In genomic region chr14:67816326-67817009, GRCh38 we compare ENCODE assay signal across 8 cellular contexts. TPM values are rescaled to one million over a fixed set of nuclear protein-coding genes. Genes with fewer than 3 reads are reported as not detected.
DNase-seq lines count a peak whose midpoint lies in the region; ATAC-seq and TF ChIP-seq lines count a peak whose summit lies in the region.

Gene ZFYVE26 (minus strand): TSS chr14:67816590. CDS start chr14:67815963, 627 bp downstream.

- H3K27ac Mint-ChIP-seq in IgD-negative memory B cell, result peak within 1 kb of the TSS; percentile 84 to 98 (median 95)

- no peaks in the 10 kb centered on the region for H3K9me3 Mint-ChIP-seq in IgD-negative memory B cell

- peaks cover 5% of the 10 kb centered on the region for H3K36me3 Mint-ChIP-seq in IgD-negative memory B cell

- peaks cover 28 to 45% (median 43%) of the 10 kb centered on the region in 3 donors for H3K4me1 Mint-ChIP-seq in IgD-negative memory B cell

- TF ChIP-seq CTCF in epithelial cell of proximal tubule (conservative IDR thresholded peaks at IDR 0.05; ENCODE audit: low read depth, low read length), result no peak

- peak; percentile 88 for ATAC-seq in GM21529 (IDR thresholded peaks at IDR 0.05; ENCODE audit: unreplicated experiment)

- DNase-seq in DMS 273 treated with DMSO at 0.1 percent for 48 hours (lab: John Stamatoyannopoulos, UW) (peak; percentile 96), OCI-M2 (lab: John Stamatoyannopoulos, UW; ENCODE audit: unreplicated experiment) (peak; percentile 84), activated T-cell treated with anti-CD3 and anti-CD28 coated beads for 4 hours (peak; percentile 82), epithelial cell of proximal tubule (ENCODE audit: low read depth) (peak; percentile 76), mucosa of gallbladder (ENCODE audit: low spot score) (peak; percentile 96)
- peak; percentile 66 to 80 for DNase-seq in stimulated activated CD8-positive, alpha-beta memory T cell treated with anti-CD3 and anti-CD28 coated beads, Interleukin-4, amount 100 ng/mL, for 4 hours (ENCODE audit: low read depth in 2 of 2, low spot score in 1 of 2)

- peak within 1 kb of the TSS; percentile 94 to 99 (median 96) for H3K4me3 Mint-ChIP-seq in IgD-negative memory B cell

- no peaks in the 10 kb centered on the region for H3K27me3 Mint-ChIP-seq in IgD-negative memory B cell

- H3K4me3 ChIP-seq in epithelial cell of proximal tubule (ENCODE audit: low read depth, low read length), result peak within 1 kb of the TSS; percentile 85

RNA-seq across cellular contexts. Expression of gene ZFYVE26, which starts in this region (rescaled TPM):
- 3.7 TPM for polyA plus RNA-seq in IgD-negative memory B cell
- total RNA-seq in epithelial cell of proximal tubule, result 11.4 and 11.9 TPM in 2 replicates
- total RNA-seq in mucosa of gallbladder, result 21.0 TPM

Comparison
In these comparisons a context has a peak if more than half of its experiments do, and no peak if none do; other contexts are left out.
1. Peak in every context shown above with its lines: DNase-seq, ATAC-seq and H3K4me3 ChIP-seq.